Comparison of ENCODE assay signal across 24 cellular contexts in the genomic region with DNA sequence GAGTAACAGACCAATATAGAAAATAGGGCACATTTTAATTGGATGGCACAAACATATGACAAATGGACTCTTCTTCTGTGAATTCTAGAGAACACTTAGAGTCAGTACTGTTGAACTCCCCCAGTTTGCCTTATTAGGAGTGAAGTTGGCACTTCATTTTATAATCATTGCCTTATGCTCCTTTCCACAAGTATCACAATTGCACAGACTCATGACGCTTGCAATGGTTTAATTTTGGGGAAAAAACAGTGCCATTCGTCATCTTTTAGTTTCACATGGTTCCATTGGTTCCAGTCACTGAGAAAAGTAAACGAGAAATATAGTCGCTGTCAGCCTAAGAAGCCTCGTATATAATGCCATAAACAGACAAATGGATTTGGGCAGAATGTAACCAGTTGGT.
"Had no signal": no experiment of that assay in that cellular context is flagged by ENCODE, and none has a peak within 500 bp of the region (broad histone marks: within the 10 kb centered on the region; RNA-seq: fewer than 3 reads in every experiment).

No MANE protein-coding gene starts in this region.

- ATAC-seq: body of pancreas; left cardiac atrium; left ventricle myocardium superior; mucosa of descending colon; natural killer cell treated with Interleukin-12 subunit alpha and Interleukin-12 subunit beta and Interleukin-15 and Interleukin-18, amount 100 ng/mL, for 72 hours; right cardiac atrium had no signal

- H3K4me3 ChIP-seq: adrenal gland, body of pancreas, esophagus muscularis mucosa, mucosa of descending colon, spleen, transverse colon had no signal

- H3K27me3 ChIP-seq: adrenal gland, body of pancreas, esophagus muscularis mucosa, spleen, transverse colon had no signal

- H3K4me1 ChIP-seq: adrenal gland, spleen had no signal

- H3K27ac ChIP-seq: adrenal gland, body of pancreas, esophagus muscularis mucosa, spleen, transverse colon, VCaP had no signal

- H3K36me3 ChIP-seq: adrenal gland, esophagus muscularis mucosa, spleen, transverse colon had no signal

- H3K9me3 ChIP-seq: adrenal gland, body of pancreas, esophagus muscularis mucosa, mucosa of descending colon, transverse colon had no signal

- DNase-seq: activated CD4-positive, alpha-beta T cell treated with anti-CD3 and anti-CD28 coated beads for 48 hours; activated CD4-positive, alpha-beta T cell treated with anti-CD3 and anti-CD28 coated beads, Interleukin-2, amount 50 U/mL, for 48 hours; activated CD8-positive, alpha-beta memory T cell treated with anti-CD3 and anti-CD28 coated beads for 24 hours; activated effector memory CD4-positive, alpha-beta T cell treated with Interleukin-2 at 50 U/mL for 16 hours; activated naive CD4-positive, alpha-beta T cell treated with anti-CD3 and anti-CD28 coated beads for 36 hours; activated naive CD8-positive, alpha-beta T cell treated with anti-CD3 and anti-CD28 coated beads for 36 hours; adrenal gland; aorta; body of pancreas; dermis blood vessel endothelial cell; effector CD4-positive, alpha-beta T cell; head of caudate nucleus; hippocampal formation; left cardiac atrium; left ventricle myocardium superior; mucosa of descending colon; posterior cingulate gyrus; right cardiac atrium; spleen; stimulated activated naive CD4-positive, alpha-beta T cell; transverse colon had no signal
